9 cellular contexts compared by ENCODE assay signal in the genomic region with DNA sequence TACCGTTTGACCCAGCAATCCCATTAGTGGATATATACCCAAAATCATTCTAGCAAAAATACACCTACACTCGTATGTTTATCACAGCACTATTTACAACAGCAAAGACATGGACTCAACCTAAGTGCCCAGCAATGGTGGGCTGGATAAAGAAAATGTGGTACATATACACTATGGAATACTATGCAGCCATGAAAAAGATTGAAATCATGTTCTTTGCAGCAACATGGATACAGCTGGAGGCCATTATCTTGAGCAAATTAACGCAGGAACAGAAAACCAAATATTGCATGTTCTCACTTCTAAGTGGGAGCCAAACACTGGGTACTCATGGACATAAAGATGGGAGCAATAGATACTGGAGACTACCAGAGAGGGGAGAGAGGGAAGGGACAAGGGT.
"Had no signal": no experiment of that assay in that cellular context is flagged by ENCODE, and none has a peak within 500 bp of the region (broad histone marks: within the 10 kb centered on the region; RNA-seq: fewer than 3 reads in every experiment).

No MANE protein-coding gene starts in this region.

- H3K9ac ChIP-seq: GM23248, KMS-11 had no signal

- ATAC-seq: HCT116 had no signal

- H3K4me3 ChIP-seq: GM23248, HAP-1 had no signal

- H3K4me1 ChIP-seq: HAP-1 had no signal

- H3K27ac ChIP-seq: GM23248, KMS-11 had no signal

- DNase-seq: GM23248, GOT3, IMR-90, KBM-7 had no signal

- H2AFZ ChIP-seq: GM23248 had no signal

- H3K4me2 ChIP-seq: KMS-11 had no signal

- FAIRE-seq: H54, HTR-8/SVneo had no signal

- H3K36me3 ChIP-seq: HAP-1 had no signal
